ENCODE assay signal across 23 cellular contexts in the genomic region with DNA sequence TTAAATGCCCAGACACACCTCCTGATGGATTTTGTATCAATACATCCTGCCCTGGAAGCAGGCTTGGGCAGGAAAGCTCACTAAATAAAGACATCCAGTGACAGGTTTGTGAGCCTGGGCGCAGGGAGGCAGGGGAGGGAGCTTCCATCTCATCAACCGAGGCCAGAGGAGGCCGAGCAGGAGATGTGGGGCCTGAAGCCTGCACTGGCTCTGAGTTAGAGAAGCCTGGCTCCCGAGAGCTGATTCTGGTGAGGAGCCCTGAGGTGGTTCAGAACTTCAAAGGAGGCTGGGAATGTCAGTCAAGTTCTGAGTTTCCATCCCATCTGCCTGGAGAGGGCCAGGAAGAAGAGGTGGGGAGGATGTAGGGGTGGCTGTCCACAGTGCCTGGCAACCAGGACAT.
"Had no signal": no experiment of that assay in that cellular context is flagged by ENCODE, and none has a peak within 500 bp of the region (broad histone marks: within the 10 kb centered on the region; RNA-seq: fewer than 3 reads in every experiment).

No MANE protein-coding gene starts in this region.

- DNase-seq: cerebellar nuclear complex; dermis blood vessel endothelial cell; dorsolateral prefrontal cortex; effector CD4-positive, alpha-beta T cell; effector memory CD4-positive, alpha-beta T cell; foreskin keratinocyte; heart right ventricle; hippocampal formation; kidney glomerular epithelial cell; left colon; left ventricle myocardium inferior; lower lobe of right lung; mesendoderm; midbrain had no signal

- FAIRE-seq: colon, endothelial cell of umbilical vein, frontal cortex, islet of Langerhans, keratinocyte had no signal

- ATAC-seq: foreskin keratinocyte, gastroesophageal sphincter, heart right ventricle, left colon, left lobe of liver, lower lobe of right lung had no signal

- H3K36me3 ChIP-seq: esophagus muscularis mucosa, gastroesophageal sphincter, heart right ventricle, left ventricle myocardium inferior, lower lobe of right lung had no signal

- H3K27ac ChIP-seq: coronary artery, dorsolateral prefrontal cortex, esophagus muscularis mucosa, foreskin keratinocyte, gastroesophageal sphincter, heart right ventricle, left ventricle myocardium inferior, lower lobe of right lung had no signal

- H3K4me1 ChIP-seq: foreskin keratinocyte, lower lobe of right lung had no signal

- H3K27me3 ChIP-seq: dorsolateral prefrontal cortex, esophagus muscularis mucosa, foreskin keratinocyte, gastroesophageal sphincter had no signal

- H3K9me3 ChIP-seq: esophagus muscularis mucosa, gastroesophageal sphincter, heart right ventricle, left ventricle myocardium inferior, lower lobe of right lung had no signal

- H3K4me3 ChIP-seq: coronary artery, dorsolateral prefrontal cortex, esophagus muscularis mucosa, gastroesophageal sphincter, heart right ventricle, left ventricle myocardium inferior, lower lobe of right lung had no signal
